1 cellular context compared by ENCODE assay signal in the genomic region with DNA sequence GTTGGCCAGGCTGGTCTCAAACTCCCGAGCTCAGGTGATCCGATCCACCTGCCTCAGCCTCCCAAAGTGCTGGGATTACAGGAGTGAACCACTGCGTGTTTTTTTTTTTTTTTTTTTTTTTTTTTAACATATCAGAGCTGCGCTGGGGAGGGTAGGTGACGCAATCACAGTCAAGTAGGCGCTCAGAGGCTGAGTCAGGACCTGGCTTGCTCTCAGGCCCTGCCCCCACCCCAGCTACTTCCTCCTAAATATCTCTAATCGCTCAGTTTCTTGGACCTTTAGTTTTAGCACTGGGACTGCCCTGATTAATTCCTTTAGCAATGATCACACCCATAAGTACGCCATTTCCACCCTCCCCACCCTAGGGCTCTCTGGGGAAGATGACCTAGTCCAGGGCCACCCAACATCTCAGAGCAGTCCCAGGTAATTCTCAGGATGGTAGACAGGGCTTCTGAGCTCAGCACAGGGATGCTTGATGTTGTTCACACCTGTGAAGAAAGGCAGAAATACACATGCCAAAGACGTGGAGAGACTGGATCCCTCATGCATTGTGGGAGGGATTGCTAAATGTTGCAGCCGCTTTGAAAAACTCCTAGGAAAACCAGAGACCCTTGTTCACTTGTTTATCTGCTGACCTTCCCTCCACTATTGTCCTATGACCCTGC.
TF ChIP-seq lines count a peak whose summit lies in the region.

No MANE protein-coding gene starts in this region.

TF ChIP-seq in GM23338, 12 proteins besides CTCF, POLR2A, EP300 and RAD21:
- TF ChIP-seq, protein P1, sequence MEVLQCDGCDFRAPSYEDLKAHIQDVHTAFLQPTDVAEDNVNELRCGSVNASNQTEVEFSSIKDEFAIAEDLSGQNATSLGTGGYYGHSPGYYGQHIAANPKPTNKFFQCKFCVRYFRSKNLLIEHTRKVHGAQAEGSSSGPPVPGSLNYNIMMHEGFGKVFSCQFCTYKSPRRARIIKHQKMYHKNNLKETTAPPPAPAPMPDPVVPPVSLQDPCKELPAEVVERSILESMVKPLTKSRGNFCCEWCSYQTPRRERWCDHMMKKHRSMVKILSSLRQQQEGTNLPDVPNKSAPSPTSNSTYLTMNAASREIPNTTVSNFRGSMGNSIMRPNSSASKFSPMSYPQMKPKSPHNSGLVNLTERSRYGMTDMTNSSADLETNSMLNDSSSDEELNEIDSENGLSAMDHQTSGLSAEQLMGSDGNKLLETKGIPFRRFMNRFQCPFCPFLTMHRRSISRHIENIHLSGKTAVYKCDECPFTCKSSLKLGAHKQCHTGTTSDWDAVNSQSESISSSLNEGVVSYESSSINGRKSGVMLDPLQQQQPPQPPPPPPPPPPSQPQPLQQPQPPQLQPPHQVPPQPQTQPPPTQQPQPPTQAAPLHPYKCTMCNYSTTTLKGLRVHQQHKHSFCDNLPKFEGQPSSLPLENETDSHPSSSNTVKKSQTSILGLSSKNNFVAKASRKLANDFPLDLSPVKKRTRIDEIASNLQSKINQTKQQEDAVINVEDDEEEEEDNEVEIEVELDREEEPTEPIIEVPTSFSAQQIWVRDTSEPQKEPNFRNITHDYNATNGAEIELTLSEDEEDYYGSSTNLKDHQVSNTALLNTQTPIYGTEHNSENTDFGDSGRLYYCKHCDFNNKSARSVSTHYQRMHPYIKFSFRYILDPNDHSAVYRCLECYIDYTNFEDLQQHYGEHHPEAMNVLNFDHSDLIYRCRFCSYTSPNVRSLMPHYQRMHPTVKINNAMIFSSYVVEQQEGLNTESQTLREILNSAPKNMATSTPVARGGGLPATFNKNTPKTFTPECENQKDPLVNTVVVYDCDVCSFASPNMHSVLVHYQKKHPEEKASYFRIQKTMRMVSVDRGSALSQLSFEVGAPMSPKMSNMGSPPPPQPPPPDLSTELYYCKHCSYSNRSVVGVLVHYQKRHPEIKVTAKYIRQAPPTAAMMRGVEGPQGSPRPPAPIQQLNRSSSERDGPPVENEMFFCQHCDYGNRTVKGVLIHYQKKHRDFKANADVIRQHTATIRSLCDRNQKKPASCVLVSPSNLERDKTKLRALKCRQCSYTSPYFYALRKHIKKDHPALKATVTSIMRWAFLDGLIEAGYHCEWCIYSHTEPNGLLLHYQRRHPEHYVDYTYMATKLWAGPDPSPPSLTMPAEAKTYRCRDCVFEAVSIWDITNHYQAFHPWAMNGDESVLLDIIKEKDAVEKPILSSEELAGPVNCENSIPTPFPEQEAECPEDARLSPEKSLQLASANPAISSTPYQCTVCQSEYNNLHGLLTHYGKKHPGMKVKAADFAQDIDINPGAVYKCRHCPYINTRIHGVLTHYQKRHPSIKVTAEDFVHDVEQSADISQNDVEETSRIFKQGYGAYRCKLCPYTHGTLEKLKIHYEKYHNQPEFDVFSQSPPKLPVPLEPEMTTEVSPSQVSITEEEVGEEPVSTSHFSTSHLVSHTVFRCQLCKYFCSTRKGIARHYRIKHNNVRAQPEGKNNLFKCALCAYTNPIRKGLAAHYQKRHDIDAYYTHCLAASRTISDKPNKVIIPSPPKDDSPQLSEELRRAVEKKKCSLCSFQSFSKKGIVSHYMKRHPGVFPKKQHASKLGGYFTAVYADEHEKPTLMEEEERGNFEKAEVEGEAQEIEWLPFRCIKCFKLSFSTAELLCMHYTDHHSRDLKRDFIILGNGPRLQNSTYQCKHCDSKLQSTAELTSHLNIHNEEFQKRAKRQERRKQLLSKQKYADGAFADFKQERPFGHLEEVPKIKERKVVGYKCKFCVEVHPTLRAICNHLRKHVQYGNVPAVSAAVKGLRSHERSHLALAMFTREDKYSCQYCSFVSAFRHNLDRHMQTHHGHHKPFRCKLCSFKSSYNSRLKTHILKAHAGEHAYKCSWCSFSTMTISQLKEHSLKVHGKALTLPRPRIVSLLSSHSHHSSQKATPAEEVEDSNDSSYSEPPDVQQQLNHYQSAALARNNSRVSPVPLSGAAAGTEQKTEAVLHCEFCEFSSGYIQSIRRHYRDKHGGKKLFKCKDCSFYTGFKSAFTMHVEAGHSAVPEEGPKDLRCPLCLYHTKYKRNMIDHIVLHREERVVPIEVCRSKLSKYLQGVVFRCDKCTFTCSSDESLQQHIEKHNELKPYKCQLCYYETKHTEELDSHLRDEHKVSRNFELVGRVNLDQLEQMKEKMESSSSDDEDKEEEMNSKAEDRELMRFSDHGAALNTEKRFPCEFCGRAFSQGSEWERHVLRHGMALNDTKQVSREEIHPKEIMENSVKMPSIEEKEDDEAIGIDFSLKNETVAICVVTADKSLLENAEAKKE (CRISPR knock-in tag; IDR thresholded peaks at IDR 0.05), result no peak
- TF ChIP-seq NANOG (IDR thresholded peaks at IDR 0.05; ENCODE audit: borderline replicate concordance) (no peak), EZH2phosphoT487 (IDR thresholded peaks at IDR 0.05; ENCODE audit: unreplicated experiment) (no peak), ZNF331 (CRISPR knock-in tag; IDR thresholded peaks at IDR 0.05; ENCODE audit: low read depth) (no peak), STAT1 (IDR thresholded peaks at IDR 0.05; ENCODE audit: unreplicated experiment) (no peak), JUNB (IDR thresholded peaks at IDR 0.05; ENCODE audit: unreplicated experiment) (no peak), POLR2AphosphoS5 (IDR thresholded peaks at IDR 0.05; ENCODE audit: low read depth) (no peak)
- TF ChIP-seq, protein P2, sequence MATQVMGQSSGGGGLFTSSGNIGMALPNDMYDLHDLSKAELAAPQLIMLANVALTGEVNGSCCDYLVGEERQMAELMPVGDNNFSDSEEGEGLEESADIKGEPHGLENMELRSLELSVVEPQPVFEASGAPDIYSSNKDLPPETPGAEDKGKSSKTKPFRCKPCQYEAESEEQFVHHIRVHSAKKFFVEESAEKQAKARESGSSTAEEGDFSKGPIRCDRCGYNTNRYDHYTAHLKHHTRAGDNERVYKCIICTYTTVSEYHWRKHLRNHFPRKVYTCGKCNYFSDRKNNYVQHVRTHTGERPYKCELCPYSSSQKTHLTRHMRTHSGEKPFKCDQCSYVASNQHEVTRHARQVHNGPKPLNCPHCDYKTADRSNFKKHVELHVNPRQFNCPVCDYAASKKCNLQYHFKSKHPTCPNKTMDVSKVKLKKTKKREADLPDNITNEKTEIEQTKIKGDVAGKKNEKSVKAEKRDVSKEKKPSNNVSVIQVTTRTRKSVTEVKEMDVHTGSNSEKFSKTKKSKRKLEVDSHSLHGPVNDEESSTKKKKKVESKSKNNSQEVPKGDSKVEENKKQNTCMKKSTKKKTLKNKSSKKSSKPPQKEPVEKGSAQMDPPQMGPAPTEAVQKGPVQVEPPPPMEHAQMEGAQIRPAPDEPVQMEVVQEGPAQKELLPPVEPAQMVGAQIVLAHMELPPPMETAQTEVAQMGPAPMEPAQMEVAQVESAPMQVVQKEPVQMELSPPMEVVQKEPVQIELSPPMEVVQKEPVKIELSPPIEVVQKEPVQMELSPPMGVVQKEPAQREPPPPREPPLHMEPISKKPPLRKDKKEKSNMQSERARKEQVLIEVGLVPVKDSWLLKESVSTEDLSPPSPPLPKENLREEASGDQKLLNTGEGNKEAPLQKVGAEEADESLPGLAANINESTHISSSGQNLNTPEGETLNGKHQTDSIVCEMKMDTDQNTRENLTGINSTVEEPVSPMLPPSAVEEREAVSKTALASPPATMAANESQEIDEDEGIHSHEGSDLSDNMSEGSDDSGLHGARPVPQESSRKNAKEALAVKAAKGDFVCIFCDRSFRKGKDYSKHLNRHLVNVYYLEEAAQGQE (IDR thresholded peaks at IDR 0.05; ENCODE audit: unreplicated experiment), result no peak
- TF ChIP-seq, protein P3, sequence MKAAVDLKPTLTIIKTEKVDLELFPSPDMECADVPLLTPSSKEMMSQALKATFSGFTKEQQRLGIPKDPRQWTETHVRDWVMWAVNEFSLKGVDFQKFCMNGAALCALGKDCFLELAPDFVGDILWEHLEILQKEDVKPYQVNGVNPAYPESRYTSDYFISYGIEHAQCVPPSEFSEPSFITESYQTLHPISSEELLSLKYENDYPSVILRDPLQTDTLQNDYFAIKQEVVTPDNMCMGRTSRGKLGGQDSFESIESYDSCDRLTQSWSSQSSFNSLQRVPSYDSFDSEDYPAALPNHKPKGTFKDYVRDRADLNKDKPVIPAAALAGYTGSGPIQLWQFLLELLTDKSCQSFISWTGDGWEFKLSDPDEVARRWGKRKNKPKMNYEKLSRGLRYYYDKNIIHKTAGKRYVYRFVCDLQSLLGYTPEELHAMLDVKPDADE (IDR thresholded peaks at IDR 0.05), result no peak
TF ChIP-seq in GM23338: peak in this region for 0.
